Comparison of ENCODE assay signal across 9 cellular contexts in genomic region chr15:101167791-101168462, GRCh38.
DNase-seq lines count a peak whose midpoint lies in the region; ATAC-seq, FAIRE-seq and TF ChIP-seq lines count a peak whose summit lies in the region.
"Had no signal": no experiment of that assay in that cellular context is flagged by ENCODE, and none has a peak within 500 bp of the region (broad histone marks: within the 10 kb centered on the region; RNA-seq: fewer than 3 reads in every experiment).

No MANE protein-coding gene starts in this region.

- no TSS peak for BruUV-seq in endothelial cell of umbilical vein (replicated peaks; lab: Mats Ljungman, UMichigan)

- H3K4me1 ChIP-seq in endothelial cell of umbilical vein (ENCODE audit: control insufficient read depth, extremely low read depth, insufficient read depth, low read length): peaks cover 37% of the 10 kb centered on the region
- peaks cover 0 to 14% of the 10 kb centered on the region in 2 donors for H3K4me1 ChIP-seq in naive thymus-derived CD4-positive, alpha-beta T cell (ENCODE audit: control insufficient read depth in 2 of 2, insufficient read depth in 2 of 2, low read length in 2 of 2)

- intact Hi-C loops in activated CD8-positive, alpha-beta T cell treated with anti-CD3 and anti-CD28 coated beads for 36 hours (cut with micrococcal nuclease): loop anchor here (5.0 kb wide), 2 partner anchors 34 to 41 kb away; no protein-coding TSS in a partner anchor
- intact Hi-C loops in endothelial cell of umbilical vein (cut with micrococcal nuclease): loop anchor here (1.0 to 2.0 kb wide), 6 partner anchors 8 to 82 kb away; no protein-coding TSS in a partner anchor
- intact Hi-C loops in naive thymus-derived CD4-positive, alpha-beta T cell (cut with micrococcal nuclease): loop anchor here in 1 of 2 donors (5.0 kb wide), 2 partner anchors 39 to 41 kb away; no protein-coding TSS in a partner anchor

- DNase-seq in GM10266 (ENCODE audit: extremely low spot score) (peak; percentile 43), KBM-7 (peak; percentile 90), endothelial cell of umbilical vein (ENCODE audit: low read depth, low spot score) (peak; percentile 95), NCI-H526 (lab: John Stamatoyannopoulos, UW) (no peak)
- peak; percentile 90 for DNase-seq in activated CD8-positive, alpha-beta T cell treated with anti-CD3 and anti-CD28 coated beads for 36 hours
- peak in 4 of 9 donors; percentile 4 to 70 (median 12) for DNase-seq in naive thymus-derived CD4-positive, alpha-beta T cell

- H3K27ac ChIP-seq in endothelial cell of umbilical vein (ENCODE audit: insufficient read depth, low read depth, low read length) (peak overlapping the region; percentile 98), temporal lobe (ENCODE audit: low read depth, low read length) (peak overlapping the region; percentile 37)
- no peak overlapping the region for H3K27ac ChIP-seq in naive thymus-derived CD4-positive, alpha-beta T cell (ENCODE audit: low read depth, low read length)

- no peak for TF ChIP-seq POLR2A in endothelial cell of umbilical vein (IDR thresholded peaks at IDR 0.05; ENCODE audit: low read depth, low read length)

- H3K27me3 Mint-ChIP-seq in activated CD8-positive, alpha-beta T cell treated with anti-CD3 and anti-CD28 coated beads for 36 hours: no peaks in the 10 kb centered on the region
- no peaks in the 10 kb centered on the region for H3K27me3 Mint-ChIP-seq in naive thymus-derived CD4-positive, alpha-beta T cell
- H3K27me3 Mint-ChIP-seq: IgD-negative memory B cell had no signal

- peak overlapping the region; percentile 82 for H3K4me2 ChIP-seq in endothelial cell of umbilical vein (ENCODE audit: insufficient read depth, low read length)

- peak overlapping the region; percentile 55 for H2AFZ ChIP-seq in endothelial cell of umbilical vein (ENCODE audit: low read depth, low read length)

- no peaks in the 10 kb centered on the region for H3K9me1 ChIP-seq in endothelial cell of umbilical vein (replicated peaks; ENCODE audit: control insufficient read depth, extremely low read depth, insufficient read depth, low read length)

- in situ Hi-C loops in KBM-7 (cut with MboI; ENCODE audit: low pct_unique_long_range_greater_than_20kb, low sequenced_read_pairs): no loop called here

- POLR2A ChIA-PET in activated CD8-positive, alpha-beta T cell treated with anti-CD3 and anti-CD28 coated beads for 36 hours (lab: Charles Lee): interaction anchor here (0.6 to 2.4 kb wide), 8 partner anchors 8 to 84 kb away, joined by 3 to 8 read pairs (median 4); no protein-coding TSS in a partner anchor
- POLR2A ChIA-PET in endothelial cell of umbilical vein (lab: Charles Lee): interaction anchor here (0.9 to 1.7 kb wide), 4 partner anchors 9 to 88 kb away, joined by 4 to 8 read pairs (median 6); partner anchors contain the start of gene CHSY1
- POLR2A ChIA-PET in naive thymus-derived CD4-positive, alpha-beta T cell (lab: Charles Lee): no interaction called here

- H3K4me1 Mint-ChIP-seq in activated CD8-positive, alpha-beta T cell treated with anti-CD3 and anti-CD28 coated beads for 36 hours (ENCODE audit: low read depth): peaks cover 26% of the 10 kb centered on the region
- peaks cover 12 to 50% (median 20%) of the 10 kb centered on the region in 7 donors for H3K4me1 Mint-ChIP-seq in naive thymus-derived CD4-positive, alpha-beta T cell

- H3K4me3 Mint-ChIP-seq in activated CD8-positive, alpha-beta T cell treated with anti-CD3 and anti-CD28 coated beads for 36 hours: peak overlapping the region; percentile 58
- H3K4me3 Mint-ChIP-seq in naive thymus-derived CD4-positive, alpha-beta T cell: peak overlapping the region; percentile 34 to 78 (median 53)

- no peaks in the 10 kb centered on the region for H4K20me1 ChIP-seq in endothelial cell of umbilical vein (replicated peaks; ENCODE audit: control insufficient read depth, extremely low read depth, insufficient read depth, low read length)

- H3K36me3 ChIP-seq in endothelial cell of umbilical vein (ENCODE audit: control insufficient read depth in 2 of 2, extremely low read depth in 1 of 2, insufficient read depth in 2 of 2, low read length in 2 of 2): no peaks in the 10 kb centered on the region
- H3K36me3 ChIP-seq in naive thymus-derived CD4-positive, alpha-beta T cell (ENCODE audit: control insufficient read depth in 2 of 3, insufficient read depth in 3 of 3, low read length in 3 of 3): no peaks in the 10 kb centered on the region

- CTCF ChIA-PET in activated CD8-positive, alpha-beta T cell treated with anti-CD3 and anti-CD28 coated beads for 36 hours (lab: Charles Lee): interaction anchor here (0.8 to 2.4 kb wide), 11 partner anchors 9 to 161 kb away, joined by 3 to 8 read pairs (median 3); no protein-coding TSS in a partner anchor
- CTCF ChIA-PET in endothelial cell of umbilical vein (lab: Charles Lee): interaction anchor here (0.9 to 5.0 kb wide), 15 partner anchors 8 to 90 kb away, joined by 3 to 23 read pairs (median 6); partner anchors contain the start of gene CHSY1
- CTCF ChIA-PET in naive thymus-derived CD4-positive, alpha-beta T cell (lab: Charles Lee): no interaction called here

- H3K27me3 ChIP-seq in endothelial cell of umbilical vein (ENCODE audit: control insufficient read depth in 2 of 2, insufficient read depth in 2 of 2, low read length in 2 of 2): no peaks in the 10 kb centered on the region
- no peaks in the 10 kb centered on the region for H3K27me3 ChIP-seq in naive thymus-derived CD4-positive, alpha-beta T cell (ENCODE audit: control insufficient read depth in 2 of 2, insufficient read depth in 2 of 2, low read length in 2 of 2)

- no peaks in the 10 kb centered on the region for H3K79me2 ChIP-seq in endothelial cell of umbilical vein (ENCODE audit: control insufficient read depth, insufficient read depth, low read length)

- TF ChIP-seq CTCF in GM10266 (IDR thresholded peaks at IDR 0.05; ENCODE audit: control insufficient read depth, insufficient read depth, low read depth, missing control alignments) (no peak), endothelial cell of umbilical vein (IDR thresholded peaks at IDR 0.05; ENCODE audit: extremely low read depth in 1 of 2, insufficient read depth in 1 of 2, low read depth in 1 of 2, low read length in 2 of 2) (no peak)
- no peak for TF ChIP-seq CTCF in activated CD8-positive, alpha-beta T cell treated with anti-CD3 and anti-CD28 coated beads for 36 hours (IDR thresholded peaks at IDR 0.05)

- H3K27ac Mint-ChIP-seq in activated CD8-positive, alpha-beta T cell treated with anti-CD3 and anti-CD28 coated beads for 36 hours: peak overlapping the region; percentile 86
- peak overlapping the region in 8 of 9 donors; percentile 5 to 96 (median 49) for H3K27ac Mint-ChIP-seq in naive thymus-derived CD4-positive, alpha-beta T cell

- H3K4me3 ChIP-seq in endothelial cell of umbilical vein (replicated peaks in 1 of 3; ENCODE audit: insufficient read depth in 1 of 3, low read depth in 1 of 3, low read length in 3 of 3): peak overlapping the region in 1 of 3 experiments; percentile 19
- H3K4me3 ChIP-seq in naive thymus-derived CD4-positive, alpha-beta T cell (ENCODE audit: low read length): no peak overlapping the region

- H3K9ac ChIP-seq in endothelial cell of umbilical vein (replicated peaks; ENCODE audit: extremely low read depth, insufficient read depth, low read length): peak overlapping the region; percentile 83

- H3K36me3 Mint-ChIP-seq in activated CD8-positive, alpha-beta T cell treated with anti-CD3 and anti-CD28 coated beads for 36 hours (ENCODE audit: low read depth): peaks cover 17% of the 10 kb centered on the region
- H3K36me3 Mint-ChIP-seq in naive thymus-derived CD4-positive, alpha-beta T cell: peaks cover 13 to 39% (median 23%) of the 10 kb centered on the region in 5 donors

- dilution Hi-C loops in endothelial cell of umbilical vein (cut with MboI; ENCODE audit: extremely low pct_ligation_motif_present, low sequenced_read_pairs): no loop called here

- peak; percentile 95 for ATAC-seq in activated CD8-positive, alpha-beta T cell treated with anti-CD3 and anti-CD28 coated beads for 36 hours
- peak; percentile 81 for ATAC-seq in naive thymus-derived CD4-positive, alpha-beta T cell
- no peak for ATAC-seq in GM21367 (IDR thresholded peaks at IDR 0.05; ENCODE audit: unreplicated experiment)

- peaks cover 33% of the 10 kb centered on the region for H3K9me3 Mint-ChIP-seq in activated CD8-positive, alpha-beta T cell treated with anti-CD3 and anti-CD28 coated beads for 36 hours
- H3K9me3 Mint-ChIP-seq in naive thymus-derived CD4-positive, alpha-beta T cell: peaks cover 0 to 42% (median 31%) of the 10 kb centered on the region in 11 donors

- H3K9me3 ChIP-seq in endothelial cell of umbilical vein (replicated peaks; ENCODE audit: control insufficient read depth, insufficient read depth, low read length): peaks cover 2% of the 10 kb centered on the region
- peaks cover 0 to 14% (median 0%) of the 10 kb centered on the region in 3 experiments for H3K9me3 ChIP-seq in naive thymus-derived CD4-positive, alpha-beta T cell (ENCODE audit: control insufficient read depth in 2 of 3, low read length in 3 of 3)

- peak; percentile 93 for FAIRE-seq in endothelial cell of umbilical vein (lab: Jason Lieb, UNC)

TF ChIP-seq in endothelial cell of umbilical vein, 7 proteins besides CTCF, POLR2A, EP300 and RAD21:
- TF ChIP-seq EZH2 (IDR thresholded peaks at IDR 0.05; ENCODE audit: borderline replicate concordance, low read depth, low read length, severe bottlenecking) (no peak), MYC (IDR thresholded peaks at IDR 0.05; ENCODE audit: low read depth, low read length) (peak; percentile 24), FOS (IDR thresholded peaks at IDR 0.05; ENCODE audit: borderline replicate concordance, insufficient read depth, low read length) (peak; percentile 52), JUN (IDR thresholded peaks at IDR 0.05; ENCODE audit: borderline replicate concordance, insufficient read depth, insufficient read length, low read depth) (peak; percentile 61), GATA2 (IDR thresholded peaks at IDR 0.05; ENCODE audit: insufficient read depth, insufficient read length, low read depth, low read length) (peak; percentile 72), POLR2AphosphoS5 (IDR thresholded peaks at IDR 0.05; ENCODE audit: insufficient read depth, low read depth, low read length) (peak; percentile 72), MAX (IDR thresholded peaks at IDR 0.05; ENCODE audit: insufficient read depth, insufficient read length) (peak; percentile 23)

Comparison
In these comparisons a context has a peak if more than half of its experiments do, and no peak if none do; other contexts are left out.
1. DNase-seq: peak in GM10266 (single experiment), KBM-7 (single experiment), activated CD8-positive, alpha-beta T cell treated with anti-CD3 and anti-CD28 coated beads for 36 hours (single experiment) and endothelial cell of umbilical vein (single experiment); none in NCI-H526 (0 of 2).